18 cellular contexts compared by ENCODE assay signal in the genomic region with DNA sequence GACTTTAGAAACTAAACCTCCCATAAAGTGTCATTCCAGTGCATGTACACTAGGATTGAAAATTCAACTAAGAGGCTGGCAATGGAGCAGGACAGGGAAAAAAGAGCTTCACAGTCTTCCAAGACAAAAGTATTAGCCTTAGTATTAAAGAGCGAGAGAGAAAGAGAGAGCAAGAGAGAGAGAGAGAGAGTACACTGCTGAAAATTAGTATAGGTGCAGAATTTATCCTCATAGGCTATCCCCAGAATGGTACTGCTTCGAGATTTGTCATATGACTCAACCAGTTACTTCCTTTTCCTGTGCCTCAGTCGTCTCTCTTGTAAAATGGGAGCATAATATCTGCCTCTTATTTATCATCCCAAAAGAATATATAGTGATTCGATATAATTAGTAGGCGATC.
A peak's percentile ranks its signal among the peaks of the same experiment; 100 is the strongest.
DNase-seq lines count a peak whose midpoint lies in the region; ATAC-seq, FAIRE-seq and TF ChIP-seq lines count a peak whose summit lies in the region.
"Had no signal": no experiment of that assay in that cellular context is flagged by ENCODE, and none has a peak within 500 bp of the region (broad histone marks: within the 10 kb centered on the region; RNA-seq: fewer than 3 reads in every experiment).

No MANE protein-coding gene starts in this region.

- FAIRE-seq in K562 (lab: Jason Lieb, UNC) = no peak
- FAIRE-seq: A549, GM12878, HepG2 had no signal

- H3K27me3 Mint-ChIP-seq in glutamatergic neuron (ENCODE audit: unreplicated experiment) (no peaks in the 10 kb centered on the region), type B pancreatic cell (no peaks in the 10 kb centered on the region)

- peaks cover 14 to 45% of the 10 kb centered on the region in 2 experiments for H3K4me1 ChIP-seq in K562 (replicated peaks in 1 of 2; ENCODE audit: control insufficient read depth in 2 of 2, insufficient read depth in 2 of 2, low read length in 2 of 2)
- H3K4me1 ChIP-seq: BLaER1 had no signal

- no TSS peak for BruUV-seq in K562 (replicated peaks; lab: Mats Ljungman, UMichigan)

- CTCF ChIA-PET in K562 (lab: Yijun Ruan, JAX; ENCODE audit: low intra/inter-chr PET ratio) = no interaction called here

- no peaks in the 10 kb centered on the region for H3K9me1 ChIP-seq in K562 (ENCODE audit: control insufficient read depth, insufficient read depth, low read length)

- H3K4me3 Mint-ChIP-seq in glutamatergic neuron (ENCODE audit: unreplicated experiment) (no peak overlapping the region), type B pancreatic cell (no peak overlapping the region)
- H3K4me3 Mint-ChIP-seq: CD8-positive, alpha-beta T cell had no signal

- no peaks in the 10 kb centered on the region for H3K27me3 ChIP-seq in K562 (ENCODE audit: control insufficient read depth in 2 of 2, insufficient read depth in 2 of 2, low read length in 2 of 2)
- H3K27me3 ChIP-seq: BLaER1 had no signal

- 76% methylated on average over 5 of the region's 5 CpGs for WGBS in K562 (ENCODE audit: insufficient coverage, low coverage, missing lambda C conversion rate)

- H3K9me3 Mint-ChIP-seq in glutamatergic neuron (ENCODE audit: unreplicated experiment) = peaks cover 1% of the 10 kb centered on the region
- H3K9me3 Mint-ChIP-seq in type B pancreatic cell = peaks cover 13% of the 10 kb centered on the region

- no peaks in the 10 kb centered on the region for H3K79me2 ChIP-seq in K562 (ENCODE audit: control insufficient read depth, insufficient read depth, low read length)

- POLR2A ChIA-PET in K562 (lab: Yijun Ruan, JAX) = interaction anchor here (2.3 kb wide), 1 partner anchor 9 kb away, joined by 10 read pairs; no protein-coding TSS in a partner anchor

- TF ChIP-seq CTCF in K562 (IDR thresholded peaks at IDR 0.05 in 2 of 3, conservative IDR thresholded peaks at IDR 0.05 in 1 of 3; ENCODE audit: insufficient read depth in 2 of 3, low read depth in 1 of 3, low read length in 3 of 3) = no peak
- TF ChIP-seq CTCF in glutamatergic neuron (IDR thresholded peaks at IDR 0.05; ENCODE audit: partially characterized antibody, unreplicated experiment) = peak; percentile 12
- TF ChIP-seq CTCF in type B pancreatic cell (conservative IDR thresholded peaks at IDR 0.05) = peak; percentile 43

- no peak for TF ChIP-seq EP300 in K562 (IDR thresholded peaks at IDR 0.05; ENCODE audit: low read length)

- no peak for TF ChIP-seq RAD21 in K562 (CRISPR knock-in tag; conservative IDR thresholded peaks at IDR 0.05 in 1 of 2, IDR thresholded peaks at IDR 0.05 in 1 of 2)

- no peaks in the 10 kb centered on the region for H3K4me1 Mint-ChIP-seq in glutamatergic neuron (ENCODE audit: low read depth, unreplicated experiment)
- peaks cover 20% of the 10 kb centered on the region for H3K4me1 Mint-ChIP-seq in type B pancreatic cell (ENCODE audit: unreplicated experiment)

- no peak overlapping the region for H3K9ac ChIP-seq in K562 (ENCODE audit: insufficient read depth in 1 of 2, low read depth in 2 of 2, low read length in 2 of 2)
- H3K9ac ChIP-seq: BLaER1 had no signal

- H3K27ac Mint-ChIP-seq in glutamatergic neuron (ENCODE audit: unreplicated experiment) = no peak overlapping the region
- H3K27ac Mint-ChIP-seq in type B pancreatic cell = no peak overlapping the region
- H3K27ac Mint-ChIP-seq: CD8-positive, alpha-beta T cell had no signal

- ATAC-seq in K562 = no peak
- ATAC-seq: A549; CD8-positive, alpha-beta T cell; GM12878; HCT116; HepG2 had no signal

- peaks cover 16% of the 10 kb centered on the region for H3K9me3 ChIP-seq in K562 (replicated peaks; ENCODE audit: control insufficient read depth, insufficient read depth, low read depth, low read length)
- H3K9me3 ChIP-seq: A549 had no signal

- intact Hi-C loops in K562 (cut with micrococcal nuclease) = no loop called here

- no peak overlapping the region for H2AFZ ChIP-seq in K562 (ENCODE audit: low read depth, low read length)

- H3K27ac ChIP-seq in K562 (ENCODE audit: extremely low read depth, low read depth, low read length) = no peak overlapping the region
- H3K27ac ChIP-seq: 22Rv1, A549, BLaER1 had no signal

- H3K4me2 ChIP-seq in K562 (ENCODE audit: insufficient read depth, low read length) = no peak overlapping the region
- H3K4me2 ChIP-seq: A549, BLaER1 had no signal

- peak; percentile 26 for DNase-seq in ELR (ENCODE audit: low read depth)
- DNase-seq in K562 (ENCODE audit: extremely low read depth in 1 of 4, low spot score in 3 of 4) = no peak
- no peak for DNase-seq in glutamatergic neuron
- DNase-seq in type B pancreatic cell (ENCODE audit: extremely low spot score, unreplicated experiment) = no peak
- DNase-seq in activated T-cell treated with anti-CD3 and anti-CD28 coated beads, Interleukin-2, amount 50 U/mL, for 1 hour = no peak
- DNase-seq in SIG-M5 (lab: John Stamatoyannopoulos, UW) = no peak
- DNase-seq in NOMO-1 (lab: John Stamatoyannopoulos, UW; ENCODE audit: unreplicated experiment in 2 of 2) = no peak
- DNase-seq: Calu3; CD8-positive, alpha-beta T cell; DMS79 treated with DMSO at 0.1 percent for 48 hours; GOT3; H7 had no signal

- no peak overlapping the region for H3K4me3 ChIP-seq in K562
- H3K4me3 ChIP-seq: A549, BLaER1, GM12878 had no signal

- H3K36me3 Mint-ChIP-seq in glutamatergic neuron (ENCODE audit: unreplicated experiment) (peaks cover 9% of the 10 kb centered on the region), type B pancreatic cell (no peaks in the 10 kb centered on the region)
- H3K36me3 Mint-ChIP-seq: CD8-positive, alpha-beta T cell had no signal

- no peaks in the 10 kb centered on the region for H3K36me3 ChIP-seq in K562 (ENCODE audit: control insufficient read depth, insufficient read depth, low read length)
- H3K36me3 ChIP-seq: BLaER1 had no signal

- H4K20me1 ChIP-seq in K562 (replicated peaks; ENCODE audit: control insufficient read depth, insufficient read depth, low read length) = no peaks in the 10 kb centered on the region
- H4K20me1 ChIP-seq: BLaER1 had no signal

- in situ Hi-C loops in K562 (cut with MboI) = no loop called here

- no peak for TF ChIP-seq POLR2A in K562 (conservative IDR thresholded peaks at IDR 0.05)

TF ChIP-seq in K562, 482 proteins besides CTCF, POLR2A, EP300 and RAD21:
- TF ChIP-seq BCOR (IDR thresholded peaks at IDR 0.05) (0 out of 2 replicates have a peak, but pooled peaks have one; percentile 25), SMARCE1 (IDR thresholded peaks at IDR 0.05) (no peak), FOSL1 (tag; conservative IDR thresholded peaks at IDR 0.05) (no peak), RBM25 (IDR thresholded peaks at IDR 0.05; ENCODE audit: low read depth, low read length, severe bottlenecking) (peak; percentile 6), POLR2G (IDR thresholded peaks at IDR 0.05; ENCODE audit: low read depth, low read length) (no peak)

Comparison
In these comparisons a context has a peak if more than half of its experiments do, and no peak if none do; other contexts are left out.
1. CTCF ChIP-seq: peak in glutamatergic neuron (single experiment) and type B pancreatic cell (single experiment); none in K562 (0 of 3).